Comparison of ENCODE assay signal across 3 cellular contexts in genomic region chr6:114083251-114083650, GRCh38.
"Had no signal": no experiment of that assay in that cellular context is flagged by ENCODE, and none has a peak within 500 bp of the region (broad histone marks: within the 10 kb centered on the region; RNA-seq: fewer than 3 reads in every experiment).

No MANE protein-coding gene starts in this region.

- H3K4me3 ChIP-seq: GM12878 had no signal

- ATAC-seq: GM12878 had no signal

- DNase-seq: GDM1, GF-D8 had no signal
